ENCODE assay signal across 9 cellular contexts in genomic region chr4:185265942-185266341, GRCh38. TPM values are rescaled to one million over a fixed set of nuclear protein-coding genes. Genes with fewer than 3 reads are reported as not detected.
DNase-seq lines count a peak whose midpoint lies in the region; ATAC-seq, FAIRE-seq and TF ChIP-seq lines count a peak whose summit lies in the region.
"Had no signal": no experiment of that assay in that cellular context is flagged by ENCODE, and none has a peak within 500 bp of the region (broad histone marks: within the 10 kb centered on the region; RNA-seq: fewer than 3 reads in every experiment).

No MANE protein-coding gene starts in this region.

- no peaks in the 10 kb centered on the region for H3K9me3 Mint-ChIP-seq in activated T-helper 17 cell treated with anti-CD3 and anti-CD28 coated beads, Interleukin-2, amount 50 U/mL, for 72 hours

- no peaks in the 10 kb centered on the region for H3K27me3 ChIP-seq in BE2C

- DNase-seq in CMK (ENCODE audit: low read depth) (peak; percentile 21), Right ventricle myocardium inferior (ENCODE audit: missing footprints) (no peak), urothelium cell line (ENCODE audit: low spot score) (no peak), BE2C (no peak)
- DNase-seq in stimulated activated CD4-positive, alpha-beta T cell treated with anti-CD3 and anti-CD28 coated beads, Interleukin-4, amount 100 ng/mL, for 24 hours: no peak

- FAIRE-seq in urothelium cell line (lab: Jason Lieb, UNC): no peak
- FAIRE-seq: H1 had no signal

- H3K4me1 ChIP-seq in BE2C: no peaks in the 10 kb centered on the region

- H3K4me3 Mint-ChIP-seq in activated T-helper 17 cell treated with anti-CD3 and anti-CD28 coated beads, Interleukin-2, amount 50 U/mL, for 72 hours: no peak overlapping the region

- intact Hi-C loops in Right ventricle myocardium inferior (cut with DNase I): no loop called here

- H3K27me3 Mint-ChIP-seq in activated T-helper 17 cell treated with anti-CD3 and anti-CD28 coated beads, Interleukin-2, amount 50 U/mL, for 72 hours: no peaks in the 10 kb centered on the region

- H3K36me3 ChIP-seq in BE2C: no peaks in the 10 kb centered on the region

- H3K4me1 Mint-ChIP-seq in activated T-helper 17 cell treated with anti-CD3 and anti-CD28 coated beads, Interleukin-2, amount 50 U/mL, for 72 hours: peaks cover 8% of the 10 kb centered on the region

- H3K4me3 ChIP-seq in BE2C (ENCODE audit: low read depth, low read length): no peak overlapping the region

- ATAC-seq in GM21360 (IDR thresholded peaks at IDR 0.05; ENCODE audit: unreplicated experiment) (peak; percentile 71), HG03521 (IDR thresholded peaks at IDR 0.05; ENCODE audit: unreplicated experiment) (peak; percentile 75), Right ventricle myocardium inferior (no peak)
- ATAC-seq in activated T-helper 17 cell treated with anti-CD3 and anti-CD28 coated beads, Interleukin-2, amount 50 U/mL, for 72 hours (replicated peaks): peak; percentile 40

- H3K27ac Mint-ChIP-seq in activated T-helper 17 cell treated with anti-CD3 and anti-CD28 coated beads, Interleukin-2, amount 50 U/mL, for 72 hours: no peak overlapping the region

- no peaks in the 10 kb centered on the region for H3K9me3 ChIP-seq in BE2C

- H3K36me3 Mint-ChIP-seq in activated T-helper 17 cell treated with anti-CD3 and anti-CD28 coated beads, Interleukin-2, amount 50 U/mL, for 72 hours (ENCODE audit: low read depth): peaks cover 70% of the 10 kb centered on the region

- no peak for TF ChIP-seq CTCF in BE2C (IDR thresholded peaks at IDR 0.05; ENCODE audit: low read depth, low read length)

RNA-seq across cellular contexts. Expression of gene SNX25, which starts 56.5 kb away (rescaled TPM):
- 10 to 100 TPM; 28.2 to 31.2 TPM for total RNA-seq in activated T-helper 17 cell treated with anti-CD3 and anti-CD28 coated beads, Interleukin-2, amount 50 U/mL, for 72 hours
- 10.9 TPM for total RNA-seq in Right ventricle myocardium inferior
- 2.3 TPM for polyA plus RNA-seq in BE2C (2012; ENCODE audit: insufficient read depth, insufficient read length, low read depth)
